12 cellular contexts compared by ENCODE assay signal in genomic region chr11:125338886-125339811, GRCh38.
A peak's percentile ranks its signal among the peaks of the same experiment; 100 is the strongest.
DNase-seq lines count a peak whose midpoint lies in the region; ATAC-seq and TF ChIP-seq lines count a peak whose summit lies in the region.
"Had no signal": no experiment of that assay in that cellular context is flagged by ENCODE, and none has a peak within 500 bp of the region (broad histone marks: within the 10 kb centered on the region; RNA-seq: fewer than 3 reads in every experiment).

No MANE protein-coding gene starts in this region.

- H3K4me1 Mint-ChIP-seq in effector memory CD8-positive, alpha-beta T cell (ENCODE audit: low read depth in 2 of 2): no peaks in the 10 kb centered on the region

- H3K27me3 Mint-ChIP-seq in effector memory CD8-positive, alpha-beta T cell: peaks cover 36 to 59% of the 10 kb centered on the region in 2 donors

- no peak overlapping the region for H3K9ac ChIP-seq in mucosa of rectum (ENCODE audit: low read depth in 1 of 2, low read length in 2 of 2)

- H3K27ac Mint-ChIP-seq in effector memory CD8-positive, alpha-beta T cell: no peak overlapping the region

- peak; percentile 30; the same call in 2 of the 3 replicates for ATAC-seq in SK-N-SH treated with all-trans-retinoic acid at 6 μM for 48 hours
- peak; percentile 28 for ATAC-seq in thoracic aorta (ENCODE audit: insufficient number of reproducible peaks, low FRiP score, low read depth)
- ATAC-seq in effector memory CD8-positive, alpha-beta T cell (replicated peaks): no peak
- ATAC-seq: HCT116 had no signal

- H3K4me3 Mint-ChIP-seq in effector memory CD8-positive, alpha-beta T cell: no peak overlapping the region

- H3K27ac ChIP-seq in mucosa of rectum (ENCODE audit: low read depth in 2 of 2, low read length in 2 of 2): peak overlapping the region; percentile 46 to 48
- H3K27ac ChIP-seq in thoracic aorta: peak overlapping the region in 1 of 2 donors; percentile 3
- H3K27ac ChIP-seq: cardiac muscle cell had no signal

- no peaks in the 10 kb centered on the region for H3K9me3 Mint-ChIP-seq in effector memory CD8-positive, alpha-beta T cell

- H3K4me3 ChIP-seq in fibroblast of mammary gland (ENCODE audit: control insufficient read depth, low read depth, low read length): no peak overlapping the region
- H3K4me3 ChIP-seq in mucosa of rectum (ENCODE audit: low read length in 2 of 2): no peak overlapping the region
- H3K4me3 ChIP-seq in thoracic aorta: no peak overlapping the region
- H3K4me3 ChIP-seq: cardiac muscle cell had no signal

- TF ChIP-seq CTCF in fibroblast of mammary gland (conservative IDR thresholded peaks at IDR 0.05; ENCODE audit: control insufficient read depth, insufficient read depth, low read depth, low read length) (no peak), thoracic aorta (IDR thresholded peaks at IDR 0.05) (no peak)

- DNase-seq in fibroblast of mammary gland (ENCODE audit: low read depth) (peak; percentile 17), thoracic aorta (ENCODE audit: low spot score) (no peak), NCI-H1105 (lab: John Stamatoyannopoulos, UW) (no peak), OCI-M2 (lab: John Stamatoyannopoulos, UW; ENCODE audit: unreplicated experiment) (no peak)
- no peak for DNase-seq in stimulated activated CD4-positive, alpha-beta T cell treated with anti-CD3 and anti-CD28 coated beads, Interleukin-2, amount 100 ng/mL, for 48 hours
- no peak for DNase-seq in effector memory CD8-positive, alpha-beta T cell
- DNase-seq: activated T-cell treated with anti-CD3 and anti-CD28 coated beads for 4 hours, RPMI8226 had no signal

- no peaks in the 10 kb centered on the region for H3K36me3 ChIP-seq in mucosa of rectum (ENCODE audit: control insufficient read depth in 2 of 2, insufficient read depth in 2 of 2, low read length in 2 of 2)
- no peaks in the 10 kb centered on the region for H3K36me3 ChIP-seq in thoracic aorta
- H3K36me3 ChIP-seq: cardiac muscle cell had no signal

- H3K27me3 ChIP-seq in mucosa of rectum (ENCODE audit: control insufficient read depth in 2 of 2, insufficient read depth in 2 of 2, low read length in 2 of 2) (peaks cover 0 to 2% of the 10 kb centered on the region in 2 donors), thoracic aorta (replicated peaks; ENCODE audit: insufficient read depth) (no peaks in the 10 kb centered on the region)
- H3K27me3 ChIP-seq: cardiac muscle cell had no signal

- no peaks in the 10 kb centered on the region for H3K36me3 Mint-ChIP-seq in effector memory CD8-positive, alpha-beta T cell (ENCODE audit: insufficient read depth)

- H3K4me1 ChIP-seq in mucosa of rectum (ENCODE audit: control insufficient read depth in 2 of 2, insufficient read depth in 2 of 2, low read length in 2 of 2): peaks cover 0 to 4% of the 10 kb centered on the region in 2 donors
- peaks cover 0 to 12% of the 10 kb centered on the region in 2 donors for H3K4me1 ChIP-seq in thoracic aorta (ENCODE audit: control insufficient read depth in 1 of 2, low read depth in 2 of 2)

- H3K9me3 ChIP-seq in mucosa of rectum (ENCODE audit: control insufficient read depth in 2 of 2, low read length in 2 of 2) (no peaks in the 10 kb centered on the region), thoracic aorta (no peaks in the 10 kb centered on the region)

TF ChIP-seq in SK-N-SH treated with all-trans-retinoic acid at 6 μM for 48 hours, 23 proteins besides CTCF, POLR2A, EP300 and RAD21:
- TF ChIP-seq PATZ1 (CRISPR knock-in tag; IDR thresholded peaks at IDR 0.05; ENCODE audit: borderline replicate concordance) (no peak), ZFP3 (CRISPR knock-in tag; IDR thresholded peaks at IDR 0.05) (no peak), ZNF70 (CRISPR knock-in tag; IDR thresholded peaks at IDR 0.05) (no peak), ISL1 (CRISPR knock-in tag; IDR thresholded peaks at IDR 0.05) (no peak), GLIS3 (CRISPR knock-in tag; IDR thresholded peaks at IDR 0.05) (no peak), OSR1 (CRISPR knock-in tag; IDR thresholded peaks at IDR 0.05) (no peak), BACH2 (CRISPR knock-in tag; IDR thresholded peaks at IDR 0.05; ENCODE audit: borderline replicate concordance) (no peak), SNAI2 (CRISPR knock-in tag; IDR thresholded peaks at IDR 0.05) (no peak), TOX (CRISPR knock-in tag; IDR thresholded peaks at IDR 0.05; ENCODE audit: borderline replicate concordance) (no peak), ZNF8 (CRISPR knock-in tag; IDR thresholded peaks at IDR 0.05) (no peak), CREB5 (CRISPR knock-in tag; IDR thresholded peaks at IDR 0.05; ENCODE audit: low read depth) (no peak), ZFP30 (CRISPR knock-in tag; IDR thresholded peaks at IDR 0.05) (no peak), ZC3H10 (CRISPR knock-in tag; IDR thresholded peaks at IDR 0.05) (no peak), CSDC2 (CRISPR knock-in tag; IDR thresholded peaks at IDR 0.05) (no peak), ZNF565 (CRISPR knock-in tag; conservative IDR thresholded peaks at IDR 0.05; ENCODE audit: low read depth) (no peak), RARB (CRISPR knock-in tag; IDR thresholded peaks at IDR 0.05) (no peak), CSRNP3 (CRISPR knock-in tag; IDR thresholded peaks at IDR 0.05) (no peak), POU6F1 (CRISPR knock-in tag; IDR thresholded peaks at IDR 0.05; ENCODE audit: borderline replicate concordance, low read depth) (no peak), TCF4 (CRISPR knock-in tag; IDR thresholded peaks at IDR 0.05; ENCODE audit: borderline replicate concordance) (no peak)
